7 cellular contexts compared by ENCODE assay signal in the genomic region with DNA sequence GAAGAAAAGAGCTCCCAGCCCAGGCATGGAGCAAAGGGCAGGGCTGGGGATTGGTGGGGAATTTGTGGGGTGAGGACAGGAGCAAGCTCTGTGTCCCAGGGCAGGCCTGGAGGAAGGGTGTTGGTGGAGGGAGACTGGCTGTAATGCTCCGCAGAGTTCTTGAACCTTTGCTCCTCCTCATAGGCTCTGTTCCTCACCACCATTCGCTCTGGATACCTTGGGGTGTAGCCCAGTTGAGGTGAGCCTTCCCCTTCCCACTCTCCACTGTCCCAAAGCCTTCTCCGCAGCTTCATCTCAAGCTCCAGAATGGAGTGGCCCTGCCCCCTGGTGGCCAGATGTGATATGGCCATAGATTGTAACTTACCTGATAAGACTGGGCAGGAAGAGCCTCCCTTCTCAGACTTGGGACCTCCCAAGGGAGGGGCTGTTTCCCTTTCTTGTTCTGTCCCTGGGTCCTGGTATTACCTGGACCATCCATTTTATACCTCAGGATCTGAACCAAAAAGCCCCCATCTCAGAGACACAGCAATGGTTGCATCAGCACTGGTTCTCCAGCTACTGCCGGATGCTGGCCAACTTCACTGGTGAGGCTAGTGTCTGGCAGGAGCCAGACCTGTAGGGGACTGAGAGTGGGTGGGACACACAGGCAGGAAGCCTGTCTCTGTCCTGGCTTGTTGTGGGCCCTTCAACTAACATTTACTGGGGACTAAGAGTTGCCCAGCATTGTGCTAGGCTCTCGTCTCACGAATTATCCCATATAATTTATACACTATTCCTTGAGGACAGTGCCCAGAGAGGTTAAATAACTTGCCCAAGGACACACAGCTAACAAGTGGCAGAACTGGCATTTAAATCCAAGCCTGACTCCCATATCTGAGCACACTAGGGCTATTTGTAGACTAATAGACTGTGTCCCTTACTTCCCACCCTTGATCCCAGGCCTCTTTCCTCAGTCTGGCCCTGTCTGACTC. TPM values are rescaled to one million over a fixed set of nuclear protein-coding genes. Genes with fewer than 3 reads are reported as not detected.
DNase-seq lines count a peak whose midpoint lies in the region; TF ChIP-seq lines count a peak whose summit lies in the region.

No MANE protein-coding gene starts in this region.

- intact Hi-C loops in ovary (cut with DNase I) (loop anchor here (2.0 to 10.0 kb wide), 5 partner anchors 38 to 280 kb away; a partner anchor contains a TSS), thyroid gland (cut with DNase I) (loop anchor here (5.0 to 10.0 kb wide), 3 partner anchors 38 to 260 kb away; a partner anchor contains a TSS)

- peak; percentile 86 for DNase-seq in GM13976 (ENCODE audit: low spot score)
- peak; percentile 68 for DNase-seq in NCI-H1048 (lab: John Stamatoyannopoulos, UW)
- DNase-seq in SJSA1 (ENCODE audit: low read depth in 1 of 2, low spot score in 2 of 2) = peak; percentile 73 to 78
- peak; percentile 95 for DNase-seq in activated effector memory CD4-positive, alpha-beta T cell treated with anti-CD3 and anti-CD28 coated beads, Interleukin-2, amount 50 U/mL, for 16 hours
- peak; percentile 79 for DNase-seq in germinal center (ENCODE audit: low spot score)
- DNase-seq in ovary = peak; percentile 76 to 90 (median 88)
- DNase-seq in thyroid gland = peak; percentile 88 to 91

- TF ChIP-seq POLR2A in ovary (IDR thresholded peaks at IDR 0.05) (no peak), thyroid gland (IDR thresholded peaks at IDR 0.05) (no peak)

- TF ChIP-seq CTCF in GM13976 (IDR thresholded peaks at IDR 0.05; ENCODE audit: borderline replicate concordance, control extremely low read depth, extremely low read depth, insufficient read depth, missing control alignments) (peak; percentile 91), ovary (IDR thresholded peaks at IDR 0.05) (peak; percentile 76 to 89 (median 88)), thyroid gland (IDR thresholded peaks at IDR 0.05) (peak; percentile 89 to 94 (median 90))

- no peak overlapping the region for H3K27ac ChIP-seq in SJSA1
- H3K27ac ChIP-seq in ovary = no peak overlapping the region
- no peak overlapping the region for H3K27ac ChIP-seq in thyroid gland

- H3K36me3 ChIP-seq in SJSA1 (no peaks in the 10 kb centered on the region), ovary (no peaks in the 10 kb centered on the region), thyroid gland (no peaks in the 10 kb centered on the region)

- 29 to 36% (median 35%) methylated on average over 6 of the region's 6 CpGs for WGBS in ovary, 3 donors
- WGBS in thyroid gland, 2 donors = 45 to 50% methylated on average over 6 of the region's 6 CpGs

- H3K27me3 ChIP-seq in SJSA1 (replicated peaks) (no peaks in the 10 kb centered on the region; the same call in 1 of the 2 replicates), ovary (no peaks in the 10 kb centered on the region), thyroid gland (no peaks in the 10 kb centered on the region)

- no peak for TF ChIP-seq EP300 in ovary (IDR thresholded peaks at IDR 0.05)

- in situ Hi-C loops in GM13976 (cut with MboI; ENCODE audit: low sequenced_read_pairs, unreplicated experiment) = no loop called here

- H3K4me1 ChIP-seq in SJSA1 (replicated peaks) (no peaks in the 10 kb centered on the region), ovary (ENCODE audit: insufficient read depth) (no peaks in the 10 kb centered on the region), thyroid gland (peaks cover 0 to 6% of the 10 kb centered on the region in 2 donors)

- H3K4me3 ChIP-seq in SJSA1 (no peak overlapping the region), ovary (no peak overlapping the region), thyroid gland (replicated peaks in 1 of 3) (no peak overlapping the region)

- H3K9me3 ChIP-seq in SJSA1 (replicated peaks) (no peaks in the 10 kb centered on the region), ovary (no peaks in the 10 kb centered on the region), thyroid gland (no peaks in the 10 kb centered on the region)

RNA-seq across cellular contexts. Expression of a gene that starts 19.1 kb away (rescaled TPM):
- total RNA-seq in SJSA1 (2014; rRNA removed; shearing (Covaris generic)) = not detected in 2 replicates
- total RNA-seq in ovary (1 to 10 TPM in 2 of 7 donors, under 1 TPM in 4, not detected in 1; 0.43 to 5.4 (median 0.73) TPM), thyroid gland (not detected)
- under 1 TPM; 0.29 to 0.67 TPM for polyA plus RNA-seq in ovary

RNA-seq across cellular contexts. Expression of a gene that starts 44.8 kb away (rescaled TPM):
- 1,822 and 2,517 TPM in 2 replicates for total RNA-seq in SJSA1 (2014; rRNA removed; shearing (Covaris generic))
- total RNA-seq in ovary = 1,000 to 10,000 TPM; 2,549 to 5,697 (median 3,184) TPM
- polyA plus RNA-seq in ovary = 1,000 to 10,000 TPM; 2,272 to 5,597 TPM
- 1,000 to 10,000 TPM; 2,008 to 3,549 (median 2,319) TPM for total RNA-seq in thyroid gland

RNA-seq across cellular contexts. Expression of a gene that starts 47.4 kb away (rescaled TPM):
- total RNA-seq in SJSA1 (2014; rRNA removed; shearing (Covaris generic)) = 0.94 and 2.9 TPM in 2 replicates
- 10 to 100 TPM in 3 of 7 donors, 1 to 10 TPM in 4; 5.6 to 17.7 (median 9.6) TPM for total RNA-seq in ovary
- polyA plus RNA-seq in ovary = 1 to 10 TPM; 2.6 to 6.9 TPM
- total RNA-seq in thyroid gland = 10 to 100 TPM in 1 of 4 donors, 1 to 10 TPM in 3; 5.8 to 10.1 (median 7.8) TPM
